In genomic region chr2:134623796-134624195, GRCh38 we compare ENCODE assay signal across 14 cellular contexts.
DNase-seq lines count a peak whose midpoint lies in the region; ATAC-seq lines count a peak whose summit lies in the region.
"Had no signal": no experiment of that assay in that cellular context is flagged by ENCODE, and none has a peak within 500 bp of the region (broad histone marks: within the 10 kb centered on the region; RNA-seq: fewer than 3 reads in every experiment).

No MANE protein-coding gene starts in this region.

- CTCF ChIA-PET in activated CD8-positive, alpha-beta T cell treated with anti-CD3 and anti-CD28 coated beads, Interleukin-2, amount 10 ng/mL, durations not matched to agents 7 days and 5 days (lab: Charles Lee), result no interaction called here

- no peaks in the 10 kb centered on the region for H3K36me3 Mint-ChIP-seq in activated CD8-positive, alpha-beta T cell treated with anti-CD3 and anti-CD28 coated beads, Interleukin-2, amount 10 ng/mL, durations not matched to agents 7 days and 5 days (ENCODE audit: low read depth)

- ATAC-seq in GM18858 (IDR thresholded peaks at IDR 0.05; ENCODE audit: unreplicated experiment) (peak; percentile 93), GM21423 (IDR thresholded peaks at IDR 0.05; ENCODE audit: unreplicated experiment) (peak; percentile 94), HG03280 (IDR thresholded peaks at IDR 0.05; ENCODE audit: unreplicated experiment) (peak; percentile 85)
- no peak for ATAC-seq in activated CD8-positive, alpha-beta T cell treated with anti-CD3 and anti-CD28 coated beads, Interleukin-2, amount 10 ng/mL, durations not matched to agents 7 days and 5 days
- ATAC-seq: Right ventricle myocardium inferior had no signal

- H3K4me1 Mint-ChIP-seq in activated CD8-positive, alpha-beta T cell treated with anti-CD3 and anti-CD28 coated beads, Interleukin-2, amount 10 ng/mL, durations not matched to agents 7 days and 5 days (ENCODE audit: low read depth), result peaks cover 5% of the 10 kb centered on the region

- peak; percentile 38 for DNase-seq in activated CD8-positive, alpha-beta T cell treated with anti-CD3 and anti-CD28 coated beads, Interleukin-2, amount 10 ng/mL, durations not matched to agents 7 days and 5 days
- DNase-seq in kidney glomerular epithelial cell (lab: John Stamatoyannopoulos, UW), result no peak
- no peak for DNase-seq in activated CD8-positive, alpha-beta memory T cell treated with anti-CD3 and anti-CD28 coated beads, Interleukin-2, amount 50 U/mL, for 48 hours
- no peak for DNase-seq in anterior cingulate cortex (lab: John Stamatoyannopoulos, UW)
- no peak for DNase-seq in A172 (ENCODE audit: low spot score)
- DNase-seq: activated effector memory CD4-positive, alpha-beta T cell treated with anti-CD3 and anti-CD28 coated beads, Interleukin-2, amount 50 U/mL, for 16 hours; GF-D8; mammary epithelial cell; small intestine; uterus had no signal

- POLR2A ChIA-PET in activated CD8-positive, alpha-beta T cell treated with anti-CD3 and anti-CD28 coated beads, Interleukin-2, amount 10 ng/mL, durations not matched to agents 7 days and 5 days (lab: Charles Lee), result no interaction called here

- no peak overlapping the region for H3K27ac Mint-ChIP-seq in activated CD8-positive, alpha-beta T cell treated with anti-CD3 and anti-CD28 coated beads, Interleukin-2, amount 10 ng/mL, durations not matched to agents 7 days and 5 days

- H3K4me3 Mint-ChIP-seq in activated CD8-positive, alpha-beta T cell treated with anti-CD3 and anti-CD28 coated beads, Interleukin-2, amount 10 ng/mL, durations not matched to agents 7 days and 5 days, result no peak overlapping the region

- peaks cover 4% of the 10 kb centered on the region for H3K27me3 Mint-ChIP-seq in activated CD8-positive, alpha-beta T cell treated with anti-CD3 and anti-CD28 coated beads, Interleukin-2, amount 10 ng/mL, durations not matched to agents 7 days and 5 days (ENCODE audit: low read depth)

- H3K9me3 Mint-ChIP-seq in activated CD8-positive, alpha-beta T cell treated with anti-CD3 and anti-CD28 coated beads, Interleukin-2, amount 10 ng/mL, durations not matched to agents 7 days and 5 days (ENCODE audit: insufficient read depth), result peaks cover 15% of the 10 kb centered on the region
